23 cellular contexts compared by ENCODE assay signal in genomic region chr19:38208571-38208970, GRCh38. TPM values are rescaled to one million over a fixed set of nuclear protein-coding genes. Genes with fewer than 3 reads are reported as not detected.
"Had no signal": no experiment of that assay in that cellular context is flagged by ENCODE, and none has a peak within 500 bp of the region (broad histone marks: within the 10 kb centered on the region; RNA-seq: fewer than 3 reads in every experiment).

No MANE protein-coding gene starts in this region.

- H3K36me3 ChIP-seq: cardiac muscle cell had no signal

- H3K27ac ChIP-seq: adrenal gland, cardiac muscle cell, epithelial cell of prostate, foreskin keratinocyte, parathyroid adenoma, spleen had no signal

- H3K4me1 ChIP-seq: adrenal gland had no signal

- H3K79me2 ChIP-seq: parathyroid adenoma had no signal

- H3K9ac ChIP-seq: parathyroid adenoma had no signal

- FAIRE-seq: urothelium cell line had no signal

- DNase-seq: activated CD4-positive, alpha-beta T cell treated with anti-CD3 and anti-CD28 coated beads, Interleukin-2, amount 10 ng/mL, durations not matched to agents 7 days and 5 days; activated CD8-positive, alpha-beta T cell treated with anti-CD3 and anti-CD28 coated beads, Interleukin-2, amount 10 ng/mL, durations not matched to agents 7 days and 5 days; activated naive CD4-positive, alpha-beta T cell treated with anti-CD3 and anti-CD28 coated beads, Interleukin-2, amount 10 ng/mL, durations not matched to agents 7 days and 5 days; activated T-cell treated with anti-CD3 and anti-CD28 coated beads, Interleukin-2, amount 50 U/mL, for 24 hours; adrenal gland; dermis blood vessel endothelial cell; endodermal cell; foreskin keratinocyte; immature natural killer cell; kidney glomerular epithelial cell; mesenchymal stem cell; mucosa of descending colon; naive B cell; spleen; stimulated activated CD4-positive, alpha-beta T cell treated with anti-CD3 and anti-CD28 coated beads, Interleukin-4, amount 100 ng/mL, for 4 hours; T-cell had no signal

- H3K4me3 ChIP-seq: adrenal gland, cardiac muscle cell, mucosa of descending colon, spleen had no signal

- H2AFZ ChIP-seq: parathyroid adenoma had no signal

- H3K9me3 ChIP-seq: adrenal gland, mucosa of descending colon, spleen, tibial nerve had no signal

RNA-seq across cellular contexts. Expression of gene DPF1, which starts 15.5 kb away (rescaled TPM):
- total RNA-seq: liver, spleen, subcutaneous adipose tissue, T-cell, tibial nerve had no signal
- polyA plus RNA-seq: immature natural killer cell, liver had no signal

RNA-seq across cellular contexts. Expression of gene PPP1R14A, which starts 47.6 kb away (rescaled TPM):
- total RNA-seq: activated CD4-positive, alpha-beta T cell treated with anti-CD3 and anti-CD28 coated beads, Interleukin-2, amount 10 ng/mL, durations not matched to agents 7 days and 5 days; activated CD8-positive, alpha-beta T cell treated with anti-CD3 and anti-CD28 coated beads, Interleukin-2, amount 10 ng/mL, durations not matched to agents 7 days and 5 days had no signal
